1 cellular context compared by ENCODE assay signal in the genomic region with DNA sequence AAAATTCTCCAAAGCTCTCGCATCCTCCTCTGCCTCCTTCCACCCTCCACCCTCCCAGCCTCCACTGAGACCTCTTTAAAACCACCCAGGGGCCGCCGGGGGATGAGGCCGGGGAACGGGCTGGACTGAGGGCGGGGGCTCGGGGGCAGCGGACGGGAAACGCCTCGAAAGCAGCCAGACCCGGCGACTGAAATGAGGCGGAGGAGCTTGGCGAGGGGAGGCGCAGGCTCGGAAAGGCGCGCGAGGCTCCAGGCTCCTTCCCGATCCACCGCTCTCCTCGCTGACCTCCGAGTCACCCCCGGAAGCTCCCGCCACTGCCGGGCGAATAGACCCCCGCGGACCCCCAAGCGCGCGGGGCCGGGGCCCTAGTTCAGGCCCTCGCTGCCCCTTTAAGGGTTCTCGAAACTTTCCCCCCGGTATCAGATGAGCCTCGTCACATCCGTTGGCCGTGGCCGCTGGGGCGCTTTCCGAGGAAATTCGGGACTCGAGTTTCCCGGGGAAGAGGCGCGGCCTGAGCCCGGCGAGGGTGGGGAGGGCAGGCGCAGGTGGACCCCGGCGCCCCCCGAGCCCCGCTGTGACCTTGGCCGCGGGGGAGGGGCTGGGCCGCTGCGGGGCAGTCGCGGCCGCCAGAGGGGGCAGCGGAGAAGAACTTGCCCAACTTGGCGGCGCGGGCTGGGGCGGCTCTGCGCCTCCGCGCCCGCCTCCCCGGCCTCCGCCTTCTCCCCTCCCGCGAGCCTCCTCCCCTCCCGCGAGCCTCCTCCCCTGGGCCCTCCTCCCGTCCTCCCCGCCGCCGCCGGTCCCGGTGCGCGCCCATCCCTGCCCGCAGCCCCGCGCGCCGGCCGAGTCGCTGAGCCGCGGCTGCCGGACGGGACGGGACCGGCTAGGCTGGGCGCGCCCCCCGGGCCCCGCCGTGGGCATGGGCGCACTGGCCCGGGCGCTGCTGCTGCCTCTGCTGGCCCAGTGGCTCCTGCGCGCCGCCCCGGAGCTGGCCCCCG.
TF ChIP-seq lines count a peak whose summit lies in the region.

Gene BACE2, plus strand, starts transcription at position 813 of the 995 bp plus-strand sequence. Its CDS starts 104 bp downstream, at position 917.

TF ChIP-seq in GM23338, 12 proteins besides CTCF, POLR2A, EP300 and RAD21:
- TF ChIP-seq POLR2AphosphoS5 (IDR thresholded peaks at IDR 0.05; ENCODE audit: low read depth) (no peak), CREB1 (CRISPR knock-in tag; IDR thresholded peaks at IDR 0.05; ENCODE audit: low read depth) (peak; percentile 7; the same call in 1 of the 2 replicates)
- TF ChIP-seq, protein P1, sequence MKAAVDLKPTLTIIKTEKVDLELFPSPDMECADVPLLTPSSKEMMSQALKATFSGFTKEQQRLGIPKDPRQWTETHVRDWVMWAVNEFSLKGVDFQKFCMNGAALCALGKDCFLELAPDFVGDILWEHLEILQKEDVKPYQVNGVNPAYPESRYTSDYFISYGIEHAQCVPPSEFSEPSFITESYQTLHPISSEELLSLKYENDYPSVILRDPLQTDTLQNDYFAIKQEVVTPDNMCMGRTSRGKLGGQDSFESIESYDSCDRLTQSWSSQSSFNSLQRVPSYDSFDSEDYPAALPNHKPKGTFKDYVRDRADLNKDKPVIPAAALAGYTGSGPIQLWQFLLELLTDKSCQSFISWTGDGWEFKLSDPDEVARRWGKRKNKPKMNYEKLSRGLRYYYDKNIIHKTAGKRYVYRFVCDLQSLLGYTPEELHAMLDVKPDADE (IDR thresholded peaks at IDR 0.05), result no peak
